Comparison of ENCODE assay signal across 1 cellular context in the genomic region with DNA sequence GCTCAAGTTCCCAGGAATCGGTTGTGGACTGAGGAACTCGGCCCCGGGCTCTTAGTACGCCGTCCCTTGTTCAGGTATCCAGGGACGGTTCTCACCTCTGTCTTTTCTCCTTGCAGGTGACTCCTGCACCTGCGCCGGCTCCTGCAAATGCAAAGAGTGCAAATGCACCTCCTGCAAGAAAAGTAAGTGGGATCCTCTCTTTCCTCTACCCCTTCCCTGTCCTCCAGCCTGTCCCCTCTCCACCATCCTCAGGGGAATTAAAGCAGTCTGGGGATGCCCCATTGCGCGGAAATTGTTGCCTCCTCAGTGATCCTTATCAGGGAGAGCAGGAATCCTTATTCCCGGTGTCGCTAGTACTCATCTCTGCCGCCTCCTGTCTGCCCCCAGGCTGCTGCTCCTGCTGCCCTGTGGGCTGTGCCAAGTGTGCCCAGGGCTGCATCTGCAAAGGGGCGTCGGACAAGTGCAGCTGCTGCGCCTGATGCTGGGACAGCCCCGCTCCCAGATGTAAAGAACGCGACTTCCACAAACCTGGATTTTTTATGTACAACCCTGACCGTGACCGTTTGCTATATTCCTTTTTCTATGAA.
TF ChIP-seq lines count a peak whose summit lies in the region.

No MANE protein-coding gene starts in this region.

TF ChIP-seq in HCT116, 20 proteins besides CTCF, POLR2A, EP300 and RAD21 (continued from another document):
- TF ChIP-seq, protein P1, sequence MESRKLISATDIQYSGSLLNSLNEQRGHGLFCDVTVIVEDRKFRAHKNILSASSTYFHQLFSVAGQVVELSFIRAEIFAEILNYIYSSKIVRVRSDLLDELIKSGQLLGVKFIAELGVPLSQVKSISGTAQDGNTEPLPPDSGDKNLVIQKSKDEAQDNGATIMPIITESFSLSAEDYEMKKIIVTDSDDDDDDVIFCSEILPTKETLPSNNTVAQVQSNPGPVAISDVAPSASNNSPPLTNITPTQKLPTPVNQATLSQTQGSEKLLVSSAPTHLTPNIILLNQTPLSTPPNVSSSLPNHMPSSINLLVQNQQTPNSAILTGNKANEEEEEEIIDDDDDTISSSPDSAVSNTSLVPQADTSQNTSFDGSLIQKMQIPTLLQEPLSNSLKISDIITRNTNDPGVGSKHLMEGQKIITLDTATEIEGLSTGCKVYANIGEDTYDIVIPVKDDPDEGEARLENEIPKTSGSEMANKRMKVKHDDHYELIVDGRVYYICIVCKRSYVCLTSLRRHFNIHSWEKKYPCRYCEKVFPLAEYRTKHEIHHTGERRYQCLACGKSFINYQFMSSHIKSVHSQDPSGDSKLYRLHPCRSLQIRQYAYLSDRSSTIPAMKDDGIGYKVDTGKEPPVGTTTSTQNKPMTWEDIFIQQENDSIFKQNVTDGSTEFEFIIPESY (IDR thresholded peaks at IDR 0.05; ENCODE audit: extremely low read depth, insufficient replicate concordance, low read length) = no peak
- TF ChIP-seq YY1 (IDR thresholded peaks at IDR 0.05; ENCODE audit: extremely low read depth, insufficient replicate concordance, low read depth, low read length) (no peak), TCF7L2 (IDR thresholded peaks at IDR 0.05; ENCODE audit: borderline replicate concordance, extremely low read depth, insufficient read depth, insufficient read length) (no peak), ZNF274 (IDR thresholded peaks at IDR 0.05; ENCODE audit: low read depth, low read length) (no peak), CBX3 (IDR thresholded peaks at IDR 0.05; ENCODE audit: low read depth) (no peak), JUND (IDR thresholded peaks at IDR 0.05) (no peak), SIN3A (IDR thresholded peaks at IDR 0.05; ENCODE audit: low read depth) (no peak), ELF1 (IDR thresholded peaks at IDR 0.05; ENCODE audit: borderline replicate concordance, low read depth) (no peak), EZH2 (IDR thresholded peaks at IDR 0.05) (no peak), EZH2phosphoT487 (IDR thresholded peaks at IDR 0.05; ENCODE audit: borderline replicate concordance) (no peak), EGR1 (IDR thresholded peaks at IDR 0.05; ENCODE audit: low read depth) (no peak), CEBPB (IDR thresholded peaks at IDR 0.05; ENCODE audit: low read depth) (no peak), POLR2AphosphoS5 (IDR thresholded peaks at IDR 0.05; ENCODE audit: low read depth, low read length) (no peak), SRF (IDR thresholded peaks at IDR 0.05; ENCODE audit: low read depth) (no peak)
- TF ChIP-seq, protein P2, sequence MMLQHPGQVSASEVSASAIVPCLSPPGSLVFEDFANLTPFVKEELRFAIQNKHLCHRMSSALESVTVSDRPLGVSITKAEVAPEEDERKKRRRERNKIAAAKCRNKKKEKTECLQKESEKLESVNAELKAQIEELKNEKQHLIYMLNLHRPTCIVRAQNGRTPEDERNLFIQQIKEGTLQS (IDR thresholded peaks at IDR 0.05) = no peak
- TF ChIP-seq, protein P3, sequence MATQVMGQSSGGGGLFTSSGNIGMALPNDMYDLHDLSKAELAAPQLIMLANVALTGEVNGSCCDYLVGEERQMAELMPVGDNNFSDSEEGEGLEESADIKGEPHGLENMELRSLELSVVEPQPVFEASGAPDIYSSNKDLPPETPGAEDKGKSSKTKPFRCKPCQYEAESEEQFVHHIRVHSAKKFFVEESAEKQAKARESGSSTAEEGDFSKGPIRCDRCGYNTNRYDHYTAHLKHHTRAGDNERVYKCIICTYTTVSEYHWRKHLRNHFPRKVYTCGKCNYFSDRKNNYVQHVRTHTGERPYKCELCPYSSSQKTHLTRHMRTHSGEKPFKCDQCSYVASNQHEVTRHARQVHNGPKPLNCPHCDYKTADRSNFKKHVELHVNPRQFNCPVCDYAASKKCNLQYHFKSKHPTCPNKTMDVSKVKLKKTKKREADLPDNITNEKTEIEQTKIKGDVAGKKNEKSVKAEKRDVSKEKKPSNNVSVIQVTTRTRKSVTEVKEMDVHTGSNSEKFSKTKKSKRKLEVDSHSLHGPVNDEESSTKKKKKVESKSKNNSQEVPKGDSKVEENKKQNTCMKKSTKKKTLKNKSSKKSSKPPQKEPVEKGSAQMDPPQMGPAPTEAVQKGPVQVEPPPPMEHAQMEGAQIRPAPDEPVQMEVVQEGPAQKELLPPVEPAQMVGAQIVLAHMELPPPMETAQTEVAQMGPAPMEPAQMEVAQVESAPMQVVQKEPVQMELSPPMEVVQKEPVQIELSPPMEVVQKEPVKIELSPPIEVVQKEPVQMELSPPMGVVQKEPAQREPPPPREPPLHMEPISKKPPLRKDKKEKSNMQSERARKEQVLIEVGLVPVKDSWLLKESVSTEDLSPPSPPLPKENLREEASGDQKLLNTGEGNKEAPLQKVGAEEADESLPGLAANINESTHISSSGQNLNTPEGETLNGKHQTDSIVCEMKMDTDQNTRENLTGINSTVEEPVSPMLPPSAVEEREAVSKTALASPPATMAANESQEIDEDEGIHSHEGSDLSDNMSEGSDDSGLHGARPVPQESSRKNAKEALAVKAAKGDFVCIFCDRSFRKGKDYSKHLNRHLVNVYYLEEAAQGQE (IDR thresholded peaks at IDR 0.05; ENCODE audit: low read depth) = no peak
- TF ChIP-seq, protein P4, sequence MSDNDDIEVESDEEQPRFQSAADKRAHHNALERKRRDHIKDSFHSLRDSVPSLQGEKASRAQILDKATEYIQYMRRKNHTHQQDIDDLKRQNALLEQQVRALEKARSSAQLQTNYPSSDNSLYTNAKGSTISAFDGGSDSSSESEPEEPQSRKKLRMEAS (IDR thresholded peaks at IDR 0.05) = no peak
